ENCODE assay signal across 8 cellular contexts in genomic region chr2:32011566-32011960, GRCh38. TPM values are rescaled to one million over a fixed set of nuclear protein-coding genes. Genes with fewer than 3 reads are reported as not detected.
DNase-seq lines count a peak whose midpoint lies in the region; ATAC-seq and TF ChIP-seq lines count a peak whose summit lies in the region.

No MANE protein-coding gene starts in this region.

- no peak for DNase-seq in CD4-positive, alpha-beta T cell
- DNase-seq in MV-4-11 (lab: John Stamatoyannopoulos, UW) (peak; percentile 72), choroid plexus epithelial cell (ENCODE audit: low read depth) (no peak), neural crest cell (ENCODE audit: low read depth, low spot score) (no peak), iPS-NIHi11 (ENCODE audit: low spot score) (no peak), ecto neural progenitor cell (ENCODE audit: low spot score) (no peak), NCI-H446 treated with DMSO at 0.1 percent for 48 hours (lab: John Stamatoyannopoulos, UW) (no peak)
- DNase-seq in stimulated activated CD4-positive, alpha-beta T cell treated with anti-CD3 and anti-CD28 coated beads, Interleukin-2, amount 100 ng/mL, for 24 hours, result no peak

- H3K4me3 ChIP-seq in choroid plexus epithelial cell (ENCODE audit: low read depth, low read length), result peak overlapping the region; percentile 87

- peaks cover 49% of the 10 kb centered on the region for H3K4me1 Mint-ChIP-seq in CD4-positive, alpha-beta T cell (ENCODE audit: low read depth)
- peaks cover 45% of the 10 kb centered on the region for H3K4me1 Mint-ChIP-seq in neural crest cell

- no peaks in the 10 kb centered on the region for H3K27me3 ChIP-seq in CD4-positive, alpha-beta T cell (ENCODE audit: control insufficient read depth, insufficient read depth, low read length)

- intact Hi-C loops in CD4-positive, alpha-beta T cell (cut with DNase I, micrococcal nuclease), result loop anchor here (1.0 to 5.0 kb wide), 2 partner anchors 52 to 266 kb away; partner anchors contain the start of genes SPAST (in 1 of the 2) and YIPF4 (in 1 of the 2)

- no peaks in the 10 kb centered on the region for H3K9me3 Mint-ChIP-seq in CD4-positive, alpha-beta T cell
- H3K9me3 Mint-ChIP-seq in neural crest cell, result no peaks in the 10 kb centered on the region

- POLR2A ChIA-PET in CD4-positive, alpha-beta T cell (lab: Charles Lee), result interaction anchor here (0.5 to 3.4 kb wide), 3 partner anchors 28 to 109 kb away, joined by 3 to 25 read pairs (median 20); partner anchors contain the start of genes DPY30 and SPAST

- CTCF ChIA-PET in CD4-positive, alpha-beta T cell (lab: Charles Lee), result interaction anchor here (1.1 kb wide), 1 partner anchor 28 kb away, joined by 3 read pairs; the partner anchor contains the start of gene DPY30

- peaks cover 29% of the 10 kb centered on the region for H3K36me3 Mint-ChIP-seq in CD4-positive, alpha-beta T cell (ENCODE audit: low read depth)
- H3K36me3 Mint-ChIP-seq in neural crest cell (ENCODE audit: low read depth), result no peaks in the 10 kb centered on the region

- peak overlapping the region; percentile 69 for H3K27ac ChIP-seq in CD4-positive, alpha-beta T cell (ENCODE audit: low read depth, low read length)

- H3K4me3 Mint-ChIP-seq in CD4-positive, alpha-beta T cell, result peak overlapping the region; percentile 89
- peak overlapping the region; percentile 91 for H3K4me3 Mint-ChIP-seq in neural crest cell

- peak overlapping the region; percentile 91 for H3K27ac Mint-ChIP-seq in CD4-positive, alpha-beta T cell
- H3K27ac Mint-ChIP-seq in neural crest cell (ENCODE audit: unreplicated experiment), result no peak overlapping the region

- no peaks in the 10 kb centered on the region for H3K27me3 Mint-ChIP-seq in CD4-positive, alpha-beta T cell
- H3K27me3 Mint-ChIP-seq in neural crest cell (ENCODE audit: low read depth), result no peaks in the 10 kb centered on the region

- ATAC-seq in CD4-positive, alpha-beta T cell (ENCODE audit: poor library complexity), result no peak

- H3K9me3 ChIP-seq in CD4-positive, alpha-beta T cell (ENCODE audit: control insufficient read depth, low read length), result no peaks in the 10 kb centered on the region

- no peak for TF ChIP-seq CTCF in CD4-positive, alpha-beta T cell (IDR thresholded peaks at IDR 0.05)
- TF ChIP-seq CTCF in choroid plexus epithelial cell (conservative IDR thresholded peaks at IDR 0.05; ENCODE audit: low read depth, low read length), result no peak
- TF ChIP-seq CTCF in neural crest cell (conservative IDR thresholded peaks at IDR 0.05), result no peak

RNA-seq across cellular contexts. Expression of gene MEMO1, which starts 0.8 kb away (rescaled TPM):
- total RNA-seq in CD4-positive, alpha-beta T cell, result 10 to 100 TPM; 39.6 to 39.8 TPM
- total RNA-seq in neural crest cell, result 51.3 and 55.3 TPM in 2 replicates

RNA-seq across cellular contexts. Expression of gene DPY30, which starts 28.0 kb away (rescaled TPM):
- total RNA-seq in CD4-positive, alpha-beta T cell, result 10 to 100 TPM; 12.4 to 13.1 TPM
- total RNA-seq in neural crest cell, result 84.5 and 85.1 TPM in 2 replicates

RNA-seq across cellular contexts. Expression of gene SPAST, which starts 51.8 kb away (rescaled TPM):
- total RNA-seq in CD4-positive, alpha-beta T cell, result 1 to 10 TPM; 7.0 to 7.4 TPM
- total RNA-seq in neural crest cell, result 34.1 and 34.6 TPM in 2 replicates
